ENCODE assay signal across 20 cellular contexts in the genomic region with DNA sequence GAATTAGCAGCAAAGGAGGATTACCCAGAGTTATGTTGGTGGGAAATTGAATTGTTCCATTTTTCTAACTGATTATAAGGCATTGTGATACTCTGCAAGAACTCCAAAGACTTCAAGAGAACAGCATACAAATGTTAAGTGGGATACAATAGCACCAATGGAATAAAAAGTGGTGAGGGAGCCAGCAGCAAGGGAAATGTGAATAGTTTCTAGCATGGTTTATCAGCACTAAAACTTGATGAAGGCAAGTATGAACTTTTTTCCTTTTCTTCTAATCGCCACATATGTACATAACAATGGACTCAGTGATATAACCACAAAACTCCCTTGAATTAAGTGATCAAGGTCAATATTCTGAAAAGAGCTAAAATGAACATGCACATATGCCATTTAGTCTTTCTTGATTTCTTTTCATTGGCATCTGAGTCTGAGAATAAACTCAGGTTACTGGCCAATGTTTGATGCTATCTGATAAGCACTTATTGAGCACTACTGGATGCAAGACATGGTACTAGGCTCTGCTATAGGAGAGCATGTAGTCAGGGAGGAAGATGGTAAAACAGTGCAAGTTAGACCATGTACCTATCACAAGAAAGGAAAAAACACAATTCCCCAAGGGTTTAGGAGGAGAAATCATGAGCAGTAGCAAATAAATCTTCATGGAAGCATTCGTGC. TPM values are rescaled to one million over a fixed set of nuclear protein-coding genes. Genes with fewer than 3 reads are reported as not detected.
"Had no signal": no experiment of that assay in that cellular context is flagged by ENCODE, and none has a peak within 500 bp of the region (broad histone marks: within the 10 kb centered on the region; RNA-seq: fewer than 3 reads in every experiment).

No MANE protein-coding gene starts in this region.

- H3K4me3 ChIP-seq: adrenal gland, body of pancreas, heart left ventricle, mucosa of descending colon, suprapubic skin, upper lobe of right lung had no signal

- H3K9me3 ChIP-seq: adrenal gland, body of pancreas, heart left ventricle, mucosa of descending colon, suprapubic skin, upper lobe of right lung had no signal

- H3K4me1 Mint-ChIP-seq: natural killer cell had no signal

- DNase-seq: activated CD4-positive, alpha-beta T cell treated with anti-CD3 and anti-CD28 coated beads for 4 hours; activated CD8-positive, alpha-beta memory T cell treated with anti-CD3 and anti-CD28 coated beads, Interleukin-2, amount 50 U/mL, for 4 hours; activated CD8-positive, alpha-beta T cell treated with anti-CD3 and anti-CD28 coated beads for 36 hours; activated naive CD4-positive, alpha-beta T cell; adrenal gland; body of pancreas; heart left ventricle; left colon; mucosa of descending colon; natural killer cell; stimulated activated CD4-positive, alpha-beta T cell treated with anti-CD3 and anti-CD28 coated beads, Interleukin-2, amount 100 ng/mL, for 48 hours; stimulated activated naive CD8-positive, alpha-beta T cell treated with anti-CD3 and anti-CD28 coated beads, Interleukin-15, Interleukin-2, amounts not matched to agents 100 U/mL and 50 U/mL, for 24 hours; upper lobe of right lung had no signal

- H3K36me3 Mint-ChIP-seq: natural killer cell had no signal

- H3K4me3 Mint-ChIP-seq: activated CD8-positive, alpha-beta T cell treated with anti-CD3 and anti-CD28 coated beads for 36 hours; dendritic cell treated with granulocyte-macrophage colony-stimulating factor and Interleukin-4, amounts not matched to agents 40 ng/mL and 50 ng/mL, for 4 days; natural killer cell; T-helper 1 cell treated with Interleukin-12 subunit alpha and Interleukin-12 subunit beta and Interleukin-4 antibody, amounts not matched to agents 30 μg/mL and 1 μg/mL, for 36 hours had no signal

- H3K27ac Mint-ChIP-seq: dendritic cell treated with granulocyte-macrophage colony-stimulating factor and Interleukin-4, amounts not matched to agents 40 ng/mL and 50 ng/mL, for 4 days; natural killer cell; T-helper 1 cell treated with Interleukin-12 subunit alpha and Interleukin-12 subunit beta and Interleukin-4 antibody, amounts not matched to agents 30 μg/mL and 1 μg/mL, for 36 hours had no signal

- H3K27ac ChIP-seq: body of pancreas, suprapubic skin had no signal

- H3K4me1 ChIP-seq: body of pancreas, upper lobe of right lung had no signal

- ATAC-seq: activated CD8-positive, alpha-beta T cell treated with anti-CD3 and anti-CD28 coated beads for 36 hours; body of pancreas; heart left ventricle; left colon; mucosa of descending colon; natural killer cell; stimulated activated naive CD8-positive, alpha-beta T cell treated with anti-CD3 and anti-CD28 coated beads, Interleukin-15, Interleukin-2, amounts not matched to agents 100 U/mL and 50 U/mL, for 24 hours; upper lobe of right lung had no signal

- H3K27me3 Mint-ChIP-seq: activated CD8-positive, alpha-beta T cell treated with anti-CD3 and anti-CD28 coated beads for 36 hours; dendritic cell treated with granulocyte-macrophage colony-stimulating factor and Interleukin-4, amounts not matched to agents 40 ng/mL and 50 ng/mL, for 4 days had no signal

- H3K27me3 ChIP-seq: adrenal gland, body of pancreas, heart left ventricle, suprapubic skin, upper lobe of right lung had no signal

- H3K9me3 Mint-ChIP-seq: dendritic cell treated with granulocyte-macrophage colony-stimulating factor and Interleukin-4, amounts not matched to agents 40 ng/mL and 50 ng/mL, for 4 days; T-helper 1 cell treated with Interleukin-12 subunit alpha and Interleukin-12 subunit beta and Interleukin-4 antibody, amounts not matched to agents 30 μg/mL and 1 μg/mL, for 36 hours had no signal

- H3K36me3 ChIP-seq: adrenal gland, heart left ventricle, suprapubic skin, upper lobe of right lung had no signal

RNA-seq across cellular contexts. Expression of gene NOX3, which starts 36.6 kb away (rescaled TPM):
- total RNA-seq: activated CD8-positive, alpha-beta T cell treated with anti-CD3 and anti-CD28 coated beads for 36 hours; adrenal gland; body of pancreas; fibroblast of villous mesenchyme; heart left ventricle; left colon; lung microvascular endothelial cell; mucosa of descending colon; natural killer cell; omental fat pad; suprapubic skin; upper lobe of right lung had no signal
- polyA plus RNA-seq: esophagus, heart left ventricle had no signal
